ENCODE assay signal across 25 cellular contexts in the genomic region with DNA sequence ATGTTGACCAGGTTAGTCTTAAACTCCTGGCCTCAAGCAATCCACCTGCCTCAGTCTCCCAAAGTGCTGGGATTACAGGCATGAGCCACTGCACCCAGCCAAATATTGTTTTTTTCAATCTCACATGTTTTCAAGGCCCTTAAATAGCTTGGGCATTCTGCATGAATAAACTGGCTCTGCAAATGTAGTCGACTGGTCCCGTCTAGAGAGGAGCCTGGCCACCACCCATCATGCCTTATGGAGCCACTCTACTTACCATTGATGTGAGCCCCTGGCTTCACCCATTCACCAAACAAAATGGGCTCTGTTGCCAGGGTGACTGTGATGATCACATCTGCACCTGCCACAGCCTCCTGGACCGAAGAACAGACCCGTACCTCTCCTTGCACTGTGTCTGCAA. TPM values are rescaled to one million over a fixed set of nuclear protein-coding genes. Genes with fewer than 3 reads are reported as not detected.
DNase-seq lines count a peak whose midpoint lies in the region; ATAC-seq, FAIRE-seq and TF ChIP-seq lines count a peak whose summit lies in the region.
"Had no signal": no experiment of that assay in that cellular context is flagged by ENCODE, and none has a peak within 500 bp of the region (broad histone marks: within the 10 kb centered on the region; RNA-seq: fewer than 3 reads in every experiment).

No MANE protein-coding gene starts in this region.

- H4K20me1 ChIP-seq in Karpas-422 (ENCODE audit: insufficient read depth, low read depth, low read length) (no peaks in the 10 kb centered on the region), K562 (replicated peaks; ENCODE audit: control insufficient read depth, insufficient read depth, low read length) (no peaks in the 10 kb centered on the region)

- no peak overlapping the region for H3K4me3 ChIP-seq in Karpas-422 (ENCODE audit: low read length)
- no peak overlapping the region for H3K4me3 ChIP-seq in K562
- H3K4me3 ChIP-seq: GM23338 had no signal

- H3K36me3 ChIP-seq in Karpas-422 (ENCODE audit: insufficient read depth, low read length) (no peaks in the 10 kb centered on the region), K562 (ENCODE audit: control insufficient read depth, insufficient read depth, low read length) (no peaks in the 10 kb centered on the region)
- H3K36me3 ChIP-seq: BE2C had no signal

- CTCF ChIA-PET in K562 (lab: Yijun Ruan, JAX; ENCODE audit: low intra/inter-chr PET ratio) = no interaction called here

- H2AFZ ChIP-seq in Karpas-422 (ENCODE audit: low read length) (no peak overlapping the region), K562 (ENCODE audit: low read depth, low read length) (no peak overlapping the region)
- H2AFZ ChIP-seq: GM23338 had no signal

- ATAC-seq in K562 (no peak), GM19035 (IDR thresholded peaks at IDR 0.05; ENCODE audit: unreplicated experiment) (no peak), HG03342 (IDR thresholded peaks at IDR 0.05; ENCODE audit: unreplicated experiment) (no peak)
- ATAC-seq: GM23338 had no signal

- no peak for TF ChIP-seq POLR2A in K562 (conservative IDR thresholded peaks at IDR 0.05)

- H3K27ac ChIP-seq in Karpas-422 (ENCODE audit: low read length) (no peak overlapping the region), K562 (ENCODE audit: extremely low read depth, low read depth, low read length) (no peak overlapping the region)

- H3K9ac ChIP-seq in Karpas-422 (ENCODE audit: low read length) (no peak overlapping the region), K562 (ENCODE audit: insufficient read depth in 1 of 2, low read depth in 2 of 2, low read length in 2 of 2) (no peak overlapping the region)

- no peak for FAIRE-seq in K562 (lab: Jason Lieb, UNC)
- FAIRE-seq: A204.1, GM12891, H54, HTR-8/SVneo had no signal

- no peaks in the 10 kb centered on the region for H3K9me1 ChIP-seq in K562 (ENCODE audit: control insufficient read depth, insufficient read depth, low read length)

- H3K79me2 ChIP-seq in Karpas-422 (ENCODE audit: low read length) = no peaks in the 10 kb centered on the region
- no peaks in the 10 kb centered on the region for H3K79me2 ChIP-seq in K562 (ENCODE audit: control insufficient read depth, insufficient read depth, low read length)

- H3K9me3 ChIP-seq in Karpas-422 (ENCODE audit: low read length) (no peaks in the 10 kb centered on the region), K562 (replicated peaks; ENCODE audit: control insufficient read depth, insufficient read depth, low read depth, low read length) (no peaks in the 10 kb centered on the region)
- H3K9me3 ChIP-seq: BE2C had no signal

- TF ChIP-seq EP300 in K562 (IDR thresholded peaks at IDR 0.05; ENCODE audit: low read length) = no peak

- no peaks in the 10 kb centered on the region for H3K27me3 ChIP-seq in Karpas-422 (ENCODE audit: low read length)
- no peaks in the 10 kb centered on the region for H3K27me3 ChIP-seq in K562 (ENCODE audit: control insufficient read depth in 2 of 2, insufficient read depth in 2 of 2, low read length in 2 of 2)
- H3K27me3 ChIP-seq: BE2C had no signal

- peak; percentile 33 for DNase-seq in activated CD8-positive, alpha-beta memory T cell treated with anti-CD3 and anti-CD28 coated beads for 24 hours
- no peak for DNase-seq in activated CD8-positive, alpha-beta memory T cell treated with anti-CD3 and anti-CD28 coated beads, Interleukin-2, amount 50 U/mL, for 48 hours
- DNase-seq in Karpas-422 (peak; percentile 35), K562 (ENCODE audit: extremely low read depth in 1 of 4, low spot score in 3 of 4) (no peak), iPS-NIHi7 (ENCODE audit: extremely low spot score) (peak; percentile 2)
- DNase-seq: ACHN; BE2C; C1 segment of cervical spinal cord; CD4-positive, CD25-positive, alpha-beta regulatory T cell; CD8-positive, alpha-beta memory T cell; COR-L47; DMS 273 treated with DMSO at 0.1 percent for 48 hours; DMS53; DND-41; EL; HCEC 1CT had no signal

- H3K9me2 ChIP-seq in Karpas-422 (replicated peaks; ENCODE audit: insufficient read depth, low read length) = no peaks in the 10 kb centered on the region

- TF ChIP-seq CTCF in K562 (IDR thresholded peaks at IDR 0.05 in 2 of 3, conservative IDR thresholded peaks at IDR 0.05 in 1 of 3; ENCODE audit: insufficient read depth in 2 of 3, low read depth in 1 of 3, low read length in 3 of 3) = no peak

- WGBS in K562 (ENCODE audit: insufficient coverage, low coverage, missing lambda C conversion rate) = 38% methylated on average over 4 of the region's 4 CpGs

- POLR2A ChIA-PET in K562 (lab: Yijun Ruan, JAX) = no interaction called here

- no TSS peak for BruUV-seq in K562 (replicated peaks; lab: Mats Ljungman, UMichigan)

- H3K4me2 ChIP-seq in Karpas-422 (ENCODE audit: low read depth, low read length, poor library complexity, severe bottlenecking) (no peak overlapping the region), K562 (ENCODE audit: insufficient read depth, low read length) (no peak overlapping the region)
- H3K4me2 ChIP-seq: GM23338 had no signal

- in situ Hi-C loops in K562 (cut with MboI) = no loop called here

- peaks cover 13% of the 10 kb centered on the region for H3K4me1 ChIP-seq in Karpas-422 (ENCODE audit: low read length)
- peaks cover 12 to 16% of the 10 kb centered on the region in 2 experiments for H3K4me1 ChIP-seq in K562 (replicated peaks in 1 of 2; ENCODE audit: control insufficient read depth in 2 of 2, insufficient read depth in 2 of 2, low read length in 2 of 2)
- H3K4me1 ChIP-seq: BE2C had no signal

- no peak for TF ChIP-seq RAD21 in K562 (CRISPR knock-in tag; conservative IDR thresholded peaks at IDR 0.05 in 1 of 2, IDR thresholded peaks at IDR 0.05 in 1 of 2)

- intact Hi-C loops in K562 (cut with micrococcal nuclease) = no loop called here

TF ChIP-seq in K562, 482 proteins besides CTCF, POLR2A, EP300 and RAD21 (continues in another document):
- TF ChIP-seq NR2C2 (CRISPR knock-in tag; IDR thresholded peaks at IDR 0.05) = no peak
- no peak for TF ChIP-seq NR2C2 (tag; IDR thresholded peaks at IDR 0.05)

RNA-seq across cellular contexts. Expression of a gene that starts 10.8 kb away (rescaled TPM):
- total RNA-seq in Karpas-422 (2014; rRNA removed; shearing (Covaris generic); ENCODE audit: low replicate concordance) = 6.8 and 7.1 TPM in 2 replicates
- 0.58 and 1.00 TPM in 2 replicates for total RNA-seq in K562 (2011; cell fraction: chromatin; rRNA removed; ENCODE audit: low replicate concordance)
- 0.33 and 0.66 TPM in 2 replicates for total RNA-seq in K562 (2011; cell fraction: nucleolus; rRNA removed)
- total RNA-seq in K562 (2011; cell fraction: nucleoplasm; rRNA removed) = 0.46 and 0.66 TPM in 2 replicates
- total RNA-seq in K562 (2014; rRNA removed) (0.41 and 0.65 TPM in 2 replicates), K562 (2014; rRNA removed; fragmentation: Illumina TruSeq; extraction: Trizol) (0.41 and 0.47 TPM in 2 replicates), K562 (2015; rRNA removed; fragmentation: Illumina TruSeq; extraction: Trizol) (0.23 and 0.58 TPM in 2 replicates), K562 (2021) (0.98 TPM in 2 replicates)
- polyA plus RNA-seq in K562 (2011; rRNA removed) (0.56 and 0.62 TPM in 2 replicates), K562 (2014; fragmentation: Illumina TruSeq; extraction: Trizol) (0.47 and 0.59 TPM in 2 replicates), K562 (2014; fragmentation: Nextera tagmentation; extraction: Ambion mirVana) (under 1 TPM; 0.08 to 0.15 TPM), K562 (2014; rRNA removed) (0.37 and 0.73 TPM in 2 replicates)
- polyA plus RNA-seq in K562 (2011; cell fraction: cytosol; rRNA removed) = 0.62 and 1.7 TPM in 2 replicates
- 0.77 and 0.79 TPM in 2 replicates for polyA plus RNA-seq in K562 (2011; cell fraction: nucleus; rRNA removed)
- polyA plus RNA-seq in K562 (2012) = 0.82 and 1.5 TPM in 2 replicates
- polyA minus RNA-seq in K562 (2011; rRNA and poly(A)+ RNA removed) = 0.28 and 0.36 TPM in 2 replicates
- not detected in 2 replicates for polyA minus RNA-seq in K562 (2011; cell fraction: cytosol; rRNA and poly(A)+ RNA removed)
- polyA minus RNA-seq in K562 (2011; cell fraction: nucleus; rRNA and poly(A)+ RNA removed) = 0.33 TPM in 1 of 2 replicates, not detected in the other
- total RNA-seq: CD4-positive, CD25-positive, alpha-beta regulatory T cell; CD8-positive, alpha-beta memory T cell; G401 had no signal
- polyA plus RNA-seq: CD4-positive, CD25-positive, alpha-beta regulatory T cell; CD8-positive, alpha-beta memory T cell; IgD-negative memory B cell had no signal

RNA-seq across cellular contexts. Expression of a gene that starts 33.8 kb away (rescaled TPM):
- not detected in 2 replicates for total RNA-seq in Karpas-422 (2014; rRNA removed; shearing (Covaris generic); ENCODE audit: low replicate concordance)
- total RNA-seq in K562 (2011; cell fraction: chromatin; rRNA removed; ENCODE audit: low replicate concordance) = not detected in 2 replicates
- not detected in 2 replicates for total RNA-seq in K562 (2011; cell fraction: nucleolus; rRNA removed)
- not detected in 2 replicates for total RNA-seq in K562 (2011; cell fraction: nucleoplasm; rRNA removed)
- total RNA-seq in K562 (2014; rRNA removed) = not detected in 2 replicates
- not detected in 2 replicates for total RNA-seq in K562 (2014; rRNA removed; fragmentation: Illumina TruSeq; extraction: Trizol)
- total RNA-seq in K562 (2015; rRNA removed; fragmentation: Illumina TruSeq; extraction: Trizol) = not detected in 2 replicates
- total RNA-seq in K562 (2021) = not detected in 2 replicates
- not detected in 2 replicates for polyA plus RNA-seq in K562 (2011; rRNA removed)
- not detected in 2 replicates for polyA plus RNA-seq in K562 (2011; cell fraction: cytosol; rRNA removed)
- polyA plus RNA-seq in K562 (2011; cell fraction: nucleus; rRNA removed) = not detected in 2 replicates
- not detected in 2 replicates for polyA plus RNA-seq in K562 (2012)
- polyA plus RNA-seq in K562 (2014; fragmentation: Illumina TruSeq; extraction: Trizol) = not detected in 2 replicates
- polyA plus RNA-seq in K562 (2014; fragmentation: Nextera tagmentation; extraction: Ambion mirVana) = not detected
- not detected in 2 replicates for polyA plus RNA-seq in K562 (2014; rRNA removed)
- polyA minus RNA-seq in K562 (2011; rRNA and poly(A)+ RNA removed) = not detected in 2 replicates
- not detected in 2 replicates for polyA minus RNA-seq in K562 (2011; cell fraction: cytosol; rRNA and poly(A)+ RNA removed)
- not detected in 2 replicates for polyA minus RNA-seq in K562 (2011; cell fraction: nucleus; rRNA and poly(A)+ RNA removed)
- total RNA-seq: CD4-positive, CD25-positive, alpha-beta regulatory T cell; CD8-positive, alpha-beta memory T cell; G401 had no signal
- polyA plus RNA-seq: CD4-positive, CD25-positive, alpha-beta regulatory T cell; CD8-positive, alpha-beta memory T cell; GM23338; IgD-negative memory B cell had no signal

RNA-seq across cellular contexts. Expression of a gene that starts 55.9 kb away (rescaled TPM):
- total RNA-seq in Karpas-422 (2014; rRNA removed; shearing (Covaris generic); ENCODE audit: low replicate concordance) = not detected in 2 replicates
- not detected in 2 replicates for total RNA-seq in K562 (2011; cell fraction: chromatin; rRNA removed; ENCODE audit: low replicate concordance)
- total RNA-seq in K562 (2011; cell fraction: nucleolus; rRNA removed) = not detected in 2 replicates
- total RNA-seq in K562 (2011; cell fraction: nucleoplasm; rRNA removed) = not detected in 2 replicates
- total RNA-seq in K562 (2014; rRNA removed) (not detected in 2 replicates), K562 (2014; rRNA removed; fragmentation: Illumina TruSeq; extraction: Trizol) (not detected in 2 replicates), K562 (2015; rRNA removed; fragmentation: Illumina TruSeq; extraction: Trizol) (not detected in 2 replicates), K562 (2021) (not detected in 2 replicates)
- polyA plus RNA-seq in K562 (2011; rRNA removed) (not detected in 2 replicates), K562 (2014; fragmentation: Illumina TruSeq; extraction: Trizol) (not detected in 2 replicates), K562 (2014; fragmentation: Nextera tagmentation; extraction: Ambion mirVana) (not detected), K562 (2014; rRNA removed) (not detected in 2 replicates)
- polyA plus RNA-seq in K562 (2011; cell fraction: cytosol; rRNA removed) = not detected in 2 replicates
- polyA plus RNA-seq in K562 (2011; cell fraction: nucleus; rRNA removed) = not detected in 2 replicates
- not detected in 2 replicates for polyA plus RNA-seq in K562 (2012)
- not detected in 2 replicates for polyA minus RNA-seq in K562 (2011; rRNA and poly(A)+ RNA removed)
- polyA minus RNA-seq in K562 (2011; cell fraction: cytosol; rRNA and poly(A)+ RNA removed) = not detected in 2 replicates
- not detected in 2 replicates for polyA minus RNA-seq in K562 (2011; cell fraction: nucleus; rRNA and poly(A)+ RNA removed)
- total RNA-seq: CD4-positive, CD25-positive, alpha-beta regulatory T cell; CD8-positive, alpha-beta memory T cell; G401; GM23338 had no signal
- polyA plus RNA-seq: CD4-positive, CD25-positive, alpha-beta regulatory T cell; CD8-positive, alpha-beta memory T cell; GM23338; IgD-negative memory B cell had no signal

Comparison
In these comparisons a context has a peak if more than half of its experiments do, and no peak if none do; other contexts are left out.
1. DNase-seq: peak in activated CD8-positive, alpha-beta memory T cell treated with anti-CD3 and anti-CD28 coated beads for 24 hours (single experiment), Karpas-422 (single experiment) and iPS-NIHi7 (single experiment); none in activated CD8-positive, alpha-beta memory T cell treated with anti-CD3 and anti-CD28 coated beads, Interleukin-2, amount 50 U/mL, for 48 hours (single experiment) and K562 (0 of 4).